Comparison of ENCODE assay signal across 22 cellular contexts in genomic region chr9:21672762-21673161, GRCh38.
DNase-seq lines count a peak whose midpoint lies in the region; ATAC-seq and TF ChIP-seq lines count a peak whose summit lies in the region.
"Had no signal": no experiment of that assay in that cellular context is flagged by ENCODE, and none has a peak within 500 bp of the region (broad histone marks: within the 10 kb centered on the region; RNA-seq: fewer than 3 reads in every experiment).

No MANE protein-coding gene starts in this region.

- H3K9me3 Mint-ChIP-seq in nephron progenitor cell: no peaks in the 10 kb centered on the region
- H3K9me3 Mint-ChIP-seq: CD14-positive monocyte, GM23338 had no signal

- ATAC-seq in RWPE2 (ENCODE audit: low read depth): no peak
- no peak for ATAC-seq in GM19455 (IDR thresholded peaks at IDR 0.05; ENCODE audit: unreplicated experiment)
- no peak for ATAC-seq in HG03025 (IDR thresholded peaks at IDR 0.05; ENCODE audit: low FRiP score, unreplicated experiment)
- ATAC-seq: GM12878, K562 had no signal

- no peak for TF ChIP-seq CTCF in RWPE2 (IDR thresholded peaks at IDR 0.05; ENCODE audit: poor library complexity, severe bottlenecking)
- no peak for TF ChIP-seq CTCF in hepatocyte (IDR thresholded peaks at IDR 0.05; ENCODE audit: poor library complexity)
- no peak for TF ChIP-seq CTCF in nephron progenitor cell (IDR thresholded peaks at IDR 0.05)

- H3K9me2 ChIP-seq in hepatocyte (replicated peaks; ENCODE audit: insufficient read depth): no peaks in the 10 kb centered on the region

- H3K27ac Mint-ChIP-seq in nephron progenitor cell: no peak overlapping the region
- H3K27ac Mint-ChIP-seq: B cell, CD14-positive monocyte, GM23338 had no signal

- 96% methylated on average over 1 of the region's 1 CpG for WGBS in hepatocyte (ENCODE audit: low lambda C conversion rate, missing lambda C conversion rate)

- H3K79me2 ChIP-seq in hepatocyte: no peaks in the 10 kb centered on the region

- no peak overlapping the region for H3K4me2 ChIP-seq in hepatocyte
- H3K4me2 ChIP-seq: GM23338 had no signal

- H2AFZ ChIP-seq in hepatocyte: no peak overlapping the region
- H2AFZ ChIP-seq: GM23338 had no signal

- H3K36me3 Mint-ChIP-seq in nephron progenitor cell (ENCODE audit: low read depth): no peaks in the 10 kb centered on the region
- H3K36me3 Mint-ChIP-seq: CD14-positive monocyte had no signal

- H3K4me3 ChIP-seq in RWPE2 (ENCODE audit: severe bottlenecking) (no peak overlapping the region), hepatocyte (no peak overlapping the region)
- H3K4me3 ChIP-seq: GM12878, GM23338, K562, MG63 had no signal

- H4K20me1 ChIP-seq in hepatocyte (ENCODE audit: insufficient read depth, poor library complexity, severe bottlenecking): no peaks in the 10 kb centered on the region

- H3K27me3 Mint-ChIP-seq in nephron progenitor cell (ENCODE audit: low read depth, poor library complexity): peaks cover 2% of the 10 kb centered on the region

- H3K27me3 ChIP-seq in RWPE2 (ENCODE audit: insufficient read depth, poor library complexity, severe bottlenecking) (no peaks in the 10 kb centered on the region), hepatocyte (no peaks in the 10 kb centered on the region)
- H3K27me3 ChIP-seq: MG63 had no signal

- peaks cover 45% of the 10 kb centered on the region for H3K4me1 ChIP-seq in RWPE2 (ENCODE audit: insufficient read depth, poor library complexity, severe bottlenecking)
- no peaks in the 10 kb centered on the region for H3K4me1 ChIP-seq in hepatocyte (ENCODE audit: insufficient read depth)

- no peak overlapping the region for H3K4me3 Mint-ChIP-seq in nephron progenitor cell
- H3K4me3 Mint-ChIP-seq: B cell, CD14-positive monocyte, GM23338 had no signal

- DNase-seq in EH (ENCODE audit: low read depth) (peak; percentile 77), RWPE2 (ENCODE audit: low spot score) (no peak), iris pigment epithelial cell (ENCODE audit: low read depth) (peak; percentile 41), hepatocyte (ENCODE audit: low spot score) (no peak), nephron progenitor cell (no peak)
- DNase-seq: DMS79, HCEC 1CT, MG63, NCI-H1417, NCI-H1694 treated with DMSO at 0.1 percent for 48 hours, NCI-H2081 treated with DMSO at 0.1 percent for 48 hours, NCI-H2171 treated with DMSO at 0.1 percent for 48 hours, NCI-H524 treated with DMSO at 0.1 percent for 48 hours, NCI-H82, Right ventricle myocardium superior had no signal

- H3K9me3 ChIP-seq in RWPE2 (ENCODE audit: severe bottlenecking) (no peaks in the 10 kb centered on the region), hepatocyte (ENCODE audit: low read depth) (no peaks in the 10 kb centered on the region)
- H3K9me3 ChIP-seq: MG63 had no signal

- no peaks in the 10 kb centered on the region; the same call in 1 of the 2 replicates for H3K36me3 ChIP-seq in RWPE2 (ENCODE audit: low read depth)
- H3K36me3 ChIP-seq in hepatocyte (replicated peaks; ENCODE audit: insufficient read depth, low read depth): no peaks in the 10 kb centered on the region
- H3K36me3 ChIP-seq: MG63 had no signal

- peaks cover 8% of the 10 kb centered on the region for H3K4me1 Mint-ChIP-seq in nephron progenitor cell
- H3K4me1 Mint-ChIP-seq: B cell, CD14-positive monocyte had no signal

- peak overlapping the region; percentile 99 for H3K27ac ChIP-seq in RWPE2 (ENCODE audit: poor library complexity, severe bottlenecking)
- no peak overlapping the region for H3K27ac ChIP-seq in hepatocyte

Comparison
In these comparisons a context has a peak if more than half of its experiments do, and no peak if none do; other contexts are left out.
1. DNase-seq: peak in EH (single experiment) and iris pigment epithelial cell (single experiment); none in RWPE2 (single experiment), hepatocyte (single experiment) and nephron progenitor cell (single experiment).